ENCODE assay signal across 18 cellular contexts in genomic region chr11:8356216-8356615, GRCh38.
DNase-seq lines count a peak whose midpoint lies in the region; FAIRE-seq and TF ChIP-seq lines count a peak whose summit lies in the region.
"Had no signal": no experiment of that assay in that cellular context is flagged by ENCODE, and none has a peak within 500 bp of the region (broad histone marks: within the 10 kb centered on the region; RNA-seq: fewer than 3 reads in every experiment).

No MANE protein-coding gene starts in this region.

- peaks cover 3% of the 10 kb centered on the region for H3K27me3 Mint-ChIP-seq in nephron progenitor cell (ENCODE audit: low read depth, poor library complexity)

- H3K9me3 Mint-ChIP-seq in nephron progenitor cell: no peaks in the 10 kb centered on the region
- H3K9me3 Mint-ChIP-seq: CD8-positive, alpha-beta T cell had no signal

- peaks cover 64% of the 10 kb centered on the region for H3K4me1 Mint-ChIP-seq in nephron progenitor cell

- no peak for FAIRE-seq in kidney (lab: Jason Lieb, UNC)
- FAIRE-seq: G401.6, GM12891, GM19239, H1 had no signal

- DNase-seq in SJCRH30 (no peak), kidney (peak; percentile 55), nephron progenitor cell (no peak), spleen (peak; percentile 67), WERI-Rb-1 (no peak), EL (no peak), HuH-7.5 (ENCODE audit: low spot score) (no peak)
- no peak for DNase-seq in stimulated activated CD4-positive, alpha-beta T cell treated with anti-CD3 and anti-CD28 coated beads, Interleukin-12 subunit alpha, Interleukin-12 subunit beta, amount 100 ng/mL, for 4 hours
- DNase-seq: CD8-positive, alpha-beta T cell; DMS53; DND-41; H9 had no signal

- intact Hi-C loops in kidney (cut with DNase I): no loop called here
- intact Hi-C loops in spleen (cut with DNase I; ENCODE audit: low total_unique reads): no loop called here

- H3K36me3 ChIP-seq in SJCRH30 (no peaks in the 10 kb centered on the region), kidney (ENCODE audit: control insufficient read depth in 1 of 2, insufficient read depth in 2 of 2, low read length in 2 of 2) (no peaks in the 10 kb centered on the region), spleen (no peaks in the 10 kb centered on the region), WERI-Rb-1 (no peaks in the 10 kb centered on the region)
- H3K36me3 ChIP-seq: BLaER1 treated with 17β-estradiol and CSF1 and Interleukin-3, amounts not matched to agents 10 nM and 100 nM had no signal

- H3K4me3 ChIP-seq in SJCRH30 (peak overlapping the region; percentile 42; the same call in 1 of the 2 replicates), kidney (ENCODE audit: low read length in 2 of 2) (no peak overlapping the region), spleen (no peak overlapping the region), WERI-Rb-1 (ENCODE audit: low read depth, low read length) (no peak overlapping the region)
- H3K4me3 ChIP-seq: BLaER1 treated with 17β-estradiol and CSF1 and Interleukin-3, amounts not matched to agents 10 nM and 100 nM had no signal

- TF ChIP-seq CTCF in kidney (IDR thresholded peaks at IDR 0.05; ENCODE audit: borderline replicate concordance, extremely low read depth, insufficient read depth) (no peak), nephron progenitor cell (IDR thresholded peaks at IDR 0.05) (no peak), spleen (IDR thresholded peaks at IDR 0.05 in 8 of 11, conservative IDR thresholded peaks at IDR 0.05 in 3 of 11) (no peak), WERI-Rb-1 (IDR thresholded peaks at IDR 0.05; ENCODE audit: low read depth, low read length) (no peak)

- H3K27ac ChIP-seq in SJCRH30 (peak overlapping the region; percentile 91), kidney (ENCODE audit: low read depth in 2 of 2, low read length in 2 of 2) (peak overlapping the region in 1 of 2 donors; percentile 4), spleen (peak overlapping the region in 6 of 8 donors; percentile 9 to 60 (median 50)), WERI-Rb-1 (no peak overlapping the region)
- H3K27ac ChIP-seq: BLaER1 treated with 17β-estradiol and CSF1 and Interleukin-3, amounts not matched to agents 10 nM and 100 nM had no signal

- H3K27me3 ChIP-seq in SJCRH30 (no peaks in the 10 kb centered on the region), spleen (replicated peaks in 1 of 7) (peaks cover 0 to 31% (median 5%) of the 10 kb centered on the region in 7 donors), WERI-Rb-1 (ENCODE audit: insufficient read depth, low read depth, severe bottlenecking) (no peaks in the 10 kb centered on the region)
- H3K27me3 ChIP-seq: BLaER1 treated with 17β-estradiol and CSF1 and Interleukin-3, amounts not matched to agents 10 nM and 100 nM had no signal

- no peaks in the 10 kb centered on the region for H3K36me3 Mint-ChIP-seq in nephron progenitor cell (ENCODE audit: low read depth)
- H3K36me3 Mint-ChIP-seq: CD8-positive, alpha-beta T cell had no signal

- TF ChIP-seq POLR2A in spleen (IDR thresholded peaks at IDR 0.05): no peak

- H3K9ac ChIP-seq in kidney (ENCODE audit: low read length in 2 of 2): no peak overlapping the region
- H3K9ac ChIP-seq: BLaER1 treated with 17β-estradiol and CSF1 and Interleukin-3, amounts not matched to agents 10 nM and 100 nM had no signal

- 70 to 87% (median 81%) methylated on average over 8 of the region's 8 CpGs for WGBS in spleen, 5 donors

- H3K27ac Mint-ChIP-seq in nephron progenitor cell: peak overlapping the region; percentile 48
- H3K27ac Mint-ChIP-seq: B cell; CD8-positive, alpha-beta T cell; H9 had no signal

- no peaks in the 10 kb centered on the region for H3K9me3 ChIP-seq in SJCRH30 (replicated peaks)
- no peaks in the 10 kb centered on the region for H3K9me3 ChIP-seq in kidney (ENCODE audit: control insufficient read depth in 1 of 2, low read length in 2 of 2)
- H3K9me3 ChIP-seq in spleen: no peaks in the 10 kb centered on the region
- no peaks in the 10 kb centered on the region for H3K9me3 ChIP-seq in WERI-Rb-1 (ENCODE audit: severe bottlenecking)
- H3K9me3 ChIP-seq: BLaER1 treated with 17β-estradiol and CSF1 and Interleukin-3, amounts not matched to agents 10 nM and 100 nM had no signal

- H3K4me3 Mint-ChIP-seq in nephron progenitor cell: peak overlapping the region; percentile 34
- H3K4me3 Mint-ChIP-seq: B cell; CD8-positive, alpha-beta T cell; H9 had no signal

- H3K4me1 ChIP-seq in SJCRH30: peaks cover 58% of the 10 kb centered on the region
- peaks cover 9 to 14% of the 10 kb centered on the region in 2 donors for H3K4me1 ChIP-seq in kidney (ENCODE audit: control insufficient read depth in 1 of 2, insufficient read depth in 1 of 2, low read depth in 1 of 2, low read length in 2 of 2)
- peaks cover 0 to 25% (median 8%) of the 10 kb centered on the region in 6 donors for H3K4me1 ChIP-seq in spleen

Comparison
In these comparisons a context has a peak if more than half of its experiments do, and no peak if none do; other contexts are left out.
1. DNase-seq: peak in kidney (single experiment) and spleen (single experiment); none in SJCRH30 (0 of 2), nephron progenitor cell (single experiment), WERI-Rb-1 (single experiment), EL (single experiment), stimulated activated CD4-positive, alpha-beta T cell treated with anti-CD3 and anti-CD28 coated beads, Interleukin-12 subunit alpha, Interleukin-12 subunit beta, amount 100 ng/mL, for 4 hours (single experiment) and HuH-7.5 (single experiment).